24 cellular contexts compared by ENCODE assay signal in genomic region chr10:77854115-77854514, GRCh38.
"Had no signal": no experiment of that assay in that cellular context is flagged by ENCODE, and none has a peak within 500 bp of the region (broad histone marks: within the 10 kb centered on the region; RNA-seq: fewer than 3 reads in every experiment).

No MANE protein-coding gene starts in this region.

- H3K4me3 ChIP-seq: dorsolateral prefrontal cortex, esophagus muscularis mucosa, heart right ventricle, lower lobe of right lung, ovary, right atrium auricular region, thoracic aorta, tibial nerve, upper lobe of right lung had no signal

- H3K4me1 ChIP-seq: heart right ventricle, lower lobe of right lung, right atrium auricular region had no signal

- H3K4me1 Mint-ChIP-seq: memory B cell had no signal

- H3K27ac Mint-ChIP-seq: memory B cell, natural killer cell had no signal

- ATAC-seq: heart right ventricle, left ventricle myocardium superior, lower lobe of right lung, natural killer cell, sciatic nerve, upper lobe of right lung had no signal

- H3K4me3 Mint-ChIP-seq: memory B cell, natural killer cell had no signal

- H3K9me3 Mint-ChIP-seq: memory B cell, natural killer cell had no signal

- H3K27me3 Mint-ChIP-seq: memory B cell had no signal

- H3K9me3 ChIP-seq: esophagus muscularis mucosa, heart right ventricle, lower lobe of right lung, ovary, right atrium auricular region, thoracic aorta, tibial nerve, upper lobe of right lung had no signal

- H3K27ac ChIP-seq: dorsolateral prefrontal cortex, esophagus muscularis mucosa, heart right ventricle, lower lobe of right lung, ovary, right atrium auricular region, thoracic aorta, tibial nerve, upper lobe of right lung had no signal

- DNase-seq: central memory CD4-positive, alpha-beta T cell; dorsolateral prefrontal cortex; effector CD4-positive, alpha-beta T cell; foreskin melanocyte; glutamatergic neuron; heart right ventricle; hippocampal formation; left ventricle myocardium superior; lower lobe of right lung; natural killer cell; occipital lobe; ovary; posterior cingulate gyrus; stimulated activated CD4-positive, alpha-beta T cell treated with anti-CD3 and anti-CD28 coated beads, Interleukin-15, amount 100 ng/mL, for 24 hours; stimulated activated CD4-positive, alpha-beta T cell treated with anti-CD3 and anti-CD28 coated beads, Interleukin-2, amount 100 ng/mL, for 48 hours; stimulated activated naive CD4-positive, alpha-beta T cell; substantia nigra; upper lobe of right lung had no signal

- H3K36me3 ChIP-seq: ovary had no signal

- H3K27me3 ChIP-seq: dorsolateral prefrontal cortex, esophagus muscularis mucosa, heart right ventricle, ovary, right atrium auricular region, tibial nerve, upper lobe of right lung had no signal
